11 cellular contexts compared by ENCODE assay signal in the genomic region with DNA sequence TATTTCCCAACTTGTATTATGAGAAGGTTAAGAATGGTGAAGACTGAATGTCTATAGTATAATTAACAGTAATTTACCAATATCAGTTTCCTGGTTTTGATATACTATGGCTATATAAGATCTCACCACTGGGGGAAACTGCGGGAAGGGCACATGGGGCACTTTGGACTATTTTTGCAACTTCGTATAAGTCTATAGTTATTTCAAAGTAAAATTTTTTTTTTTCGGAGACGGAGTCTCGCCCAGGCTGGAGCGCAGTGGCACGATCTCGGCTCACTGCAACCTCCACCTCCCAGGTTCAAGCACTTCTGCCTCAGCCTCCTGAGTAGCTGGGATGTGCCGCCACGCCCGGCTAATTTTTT. TPM values are rescaled to one million over a fixed set of nuclear protein-coding genes. Genes with fewer than 3 reads are reported as not detected.
DNase-seq lines count a peak whose midpoint lies in the region; ATAC-seq and TF ChIP-seq lines count a peak whose summit lies in the region.
"Had no signal": no experiment of that assay in that cellular context is flagged by ENCODE, and none has a peak within 500 bp of the region (broad histone marks: within the 10 kb centered on the region; RNA-seq: fewer than 3 reads in every experiment).

No MANE protein-coding gene starts in this region.

- peak; percentile 8 for TF ChIP-seq CTCF in fibroblast of the aortic adventitia (IDR thresholded peaks at IDR 0.05; ENCODE audit: insufficient read depth, low read length)

- H3K4me1 Mint-ChIP-seq in CD4-positive, CD25-positive, alpha-beta regulatory T cell, result peaks cover 5 to 39% (median 23%) of the 10 kb centered on the region in 4 donors
- H3K4me1 Mint-ChIP-seq in stimulated activated memory B cell treated with anti-CD40 and anti-IgM and Interleukin-4, amounts not matched to agents 10 μg/mL and 1 μg/mL and 100 μg/mL, for 72 hours, result peaks cover 10% of the 10 kb centered on the region

- H3K36me3 Mint-ChIP-seq in CD4-positive, CD25-positive, alpha-beta regulatory T cell, result no peaks in the 10 kb centered on the region
- no peaks in the 10 kb centered on the region for H3K36me3 Mint-ChIP-seq in stimulated activated memory B cell treated with anti-CD40 and anti-IgM and Interleukin-4, amounts not matched to agents 10 μg/mL and 1 μg/mL and 100 μg/mL, for 72 hours
- H3K36me3 Mint-ChIP-seq: brain; stimulated activated naive B cell treated with anti-CD40 and anti-IgM and Interleukin-4, amounts not matched to agents 10 μg/mL and 1 μg/mL and 100 μg/mL, for 72 hours had no signal

- no peak for ATAC-seq in CD4-positive, CD25-positive, alpha-beta regulatory T cell (ENCODE audit: low read depth in 2 of 2)
- ATAC-seq in GM19324 (IDR thresholded peaks at IDR 0.05; ENCODE audit: low FRiP score, unreplicated experiment), result no peak
- no peak for ATAC-seq in stimulated activated memory B cell treated with anti-CD40 and anti-IgM and Interleukin-4, amounts not matched to agents 10 μg/mL and 1 μg/mL and 100 μg/mL, for 72 hours

- H3K27me3 Mint-ChIP-seq in CD4-positive, CD25-positive, alpha-beta regulatory T cell, result no peaks in the 10 kb centered on the region
- no peaks in the 10 kb centered on the region for H3K27me3 Mint-ChIP-seq in stimulated activated memory B cell treated with anti-CD40 and anti-IgM and Interleukin-4, amounts not matched to agents 10 μg/mL and 1 μg/mL and 100 μg/mL, for 72 hours
- H3K27me3 Mint-ChIP-seq: brain; stimulated activated naive B cell treated with anti-CD40 and anti-IgM and Interleukin-4, amounts not matched to agents 10 μg/mL and 1 μg/mL and 100 μg/mL, for 72 hours had no signal

- no peak overlapping the region for H3K9ac ChIP-seq in SK-N-MC (ENCODE audit: insufficient read length)

- peak in 2 of 3 donors; percentile 2 to 49 for DNase-seq in CD4-positive, CD25-positive, alpha-beta regulatory T cell
- peak; percentile 12 for DNase-seq in H7
- DNase-seq in SK-N-MC (ENCODE audit: low read depth, low spot score), result no peak
- DNase-seq in fibroblast of the aortic adventitia (ENCODE audit: low read depth), result no peak
- DNase-seq in occipital lobe (lab: John Stamatoyannopoulos, UW), result no peak
- no peak for DNase-seq in kidney tubule cell (ENCODE audit: low spot score)
- DNase-seq: IMR-90 had no signal

- H3K9me3 Mint-ChIP-seq in CD4-positive, CD25-positive, alpha-beta regulatory T cell, result no peaks in the 10 kb centered on the region
- H3K9me3 Mint-ChIP-seq in stimulated activated memory B cell treated with anti-CD40 and anti-IgM and Interleukin-4, amounts not matched to agents 10 μg/mL and 1 μg/mL and 100 μg/mL, for 72 hours, result no peaks in the 10 kb centered on the region
- H3K9me3 Mint-ChIP-seq: brain; stimulated activated naive B cell treated with anti-CD40 and anti-IgM and Interleukin-4, amounts not matched to agents 10 μg/mL and 1 μg/mL and 100 μg/mL, for 72 hours had no signal

- peak overlapping the region; percentile 88 to 97 (median 90) for H3K27ac Mint-ChIP-seq in CD4-positive, CD25-positive, alpha-beta regulatory T cell
- no peak overlapping the region for H3K27ac Mint-ChIP-seq in stimulated activated memory B cell treated with anti-CD40 and anti-IgM and Interleukin-4, amounts not matched to agents 10 μg/mL and 1 μg/mL and 100 μg/mL, for 72 hours

- H3K4me3 Mint-ChIP-seq in CD4-positive, CD25-positive, alpha-beta regulatory T cell, result peak overlapping the region; percentile 83 to 97 (median 87)
- no peak overlapping the region for H3K4me3 Mint-ChIP-seq in stimulated activated memory B cell treated with anti-CD40 and anti-IgM and Interleukin-4, amounts not matched to agents 10 μg/mL and 1 μg/mL and 100 μg/mL, for 72 hours

- peak overlapping the region; percentile 71 for H3K27ac ChIP-seq in CD4-positive, CD25-positive, alpha-beta regulatory T cell (ENCODE audit: insufficient read depth, low read length, poor library complexity, severe bottlenecking)
- H3K27ac ChIP-seq in SK-N-MC, result peak overlapping the region; percentile 76; the same call in 1 of the 2 replicates

- H3K4me3 ChIP-seq in CD4-positive, CD25-positive, alpha-beta regulatory T cell (ENCODE audit: low read depth, low read length), result peak overlapping the region; percentile 85
- no peak overlapping the region for H3K4me3 ChIP-seq in H7 (ENCODE audit: insufficient read depth, low read depth, low read length)
- H3K4me3 ChIP-seq in SK-N-MC, result no peak overlapping the region; the same call in 1 of the 2 replicates
- H3K4me3 ChIP-seq in fibroblast of the aortic adventitia (ENCODE audit: low read depth, low read length), result no peak overlapping the region

- H3K9me3 ChIP-seq in CD4-positive, CD25-positive, alpha-beta regulatory T cell (ENCODE audit: control insufficient read depth in 2 of 2, low read length in 2 of 2), result no peaks in the 10 kb centered on the region
- no peaks in the 10 kb centered on the region for H3K9me3 ChIP-seq in SK-N-MC (ENCODE audit: low read depth, low read length)

- no peaks in the 10 kb centered on the region for H3K36me3 ChIP-seq in CD4-positive, CD25-positive, alpha-beta regulatory T cell (ENCODE audit: control insufficient read depth, insufficient read depth, low read length)
- no peaks in the 10 kb centered on the region for H3K36me3 ChIP-seq in H7 (replicated peaks; ENCODE audit: control insufficient read depth, insufficient read depth, low read length)
- H3K36me3 ChIP-seq in SK-N-MC (ENCODE audit: insufficient read depth, low read length), result no peaks in the 10 kb centered on the region

- H3K27me3 ChIP-seq in CD4-positive, CD25-positive, alpha-beta regulatory T cell (ENCODE audit: control insufficient read depth, insufficient read depth, low read length), result no peaks in the 10 kb centered on the region
- no peaks in the 10 kb centered on the region for H3K27me3 ChIP-seq in H7 (ENCODE audit: control insufficient read depth, insufficient read depth, low read length)

- H3K4me1 ChIP-seq in CD4-positive, CD25-positive, alpha-beta regulatory T cell (ENCODE audit: control insufficient read depth, insufficient read depth, low read length, poor library complexity, severe bottlenecking), result peaks cover 9% of the 10 kb centered on the region

RNA-seq across cellular contexts. Expression of gene CXorf58, which starts 46.1 kb away (rescaled TPM):
- total RNA-seq in CD4-positive, CD25-positive, alpha-beta regulatory T cell, result not detected
- not detected for polyA plus RNA-seq in CD4-positive, CD25-positive, alpha-beta regulatory T cell
- 0.07 TPM in 1 of 2 replicates, not detected in the other for total RNA-seq in H7 (2014; rRNA removed; shearing (Covaris generic))
- total RNA-seq in fibroblast of the aortic adventitia (ENCODE audit: low replicate concordance) (not detected in 2 replicates), occipital lobe (not detected)
- total RNA-seq: IMR-90 had no signal
- polyA plus RNA-seq: IMR-90 had no signal

RNA-seq across cellular contexts. Expression of gene APOO, which starts 46.2 kb away (rescaled TPM):
- 13.5 TPM for total RNA-seq in CD4-positive, CD25-positive, alpha-beta regulatory T cell
- 10 to 100 TPM; 13.9 to 20.9 (median 15.2) TPM for polyA plus RNA-seq in CD4-positive, CD25-positive, alpha-beta regulatory T cell
- total RNA-seq in H7 (2014; rRNA removed; shearing (Covaris generic)), result 72.0 and 72.2 TPM in 2 replicates
- total RNA-seq in fibroblast of the aortic adventitia (ENCODE audit: low replicate concordance) (9.8 TPM in 1 of 2 replicates, not detected in the other), occipital lobe (30.7 TPM)

Comparison
In these comparisons a context has a peak if more than half of its experiments do, and no peak if none do; other contexts are left out.
1. DNase-seq: peak in CD4-positive, CD25-positive, alpha-beta regulatory T cell (2 of 3) and H7 (single experiment); none in SK-N-MC (single experiment), fibroblast of the aortic adventitia (single experiment), occipital lobe (single experiment) and kidney tubule cell (single experiment).